1 cellular context compared by ENCODE assay signal in the genomic region with DNA sequence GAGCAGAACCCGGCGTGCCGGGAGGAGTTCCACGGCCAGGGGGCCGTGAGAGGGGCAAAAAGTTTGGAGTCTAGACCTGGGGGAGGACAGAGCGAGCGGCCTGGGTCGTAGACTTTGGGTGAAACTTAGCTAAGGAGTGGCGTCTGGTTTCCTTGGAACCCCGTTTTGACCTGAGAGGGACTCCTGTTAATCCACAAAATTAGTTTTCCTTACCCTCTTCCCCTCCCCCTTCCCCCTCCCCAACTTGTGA.
TF ChIP-seq lines count a peak whose summit lies in the region.

No MANE protein-coding gene starts in this region.

TF ChIP-seq in IMR-90, 13 proteins besides CTCF, POLR2A, EP300 and RAD21 (continued from another document):
- TF ChIP-seq CHD1 (IDR thresholded peaks at IDR 0.05; ENCODE audit: low read depth, low read length) (no peak), CEBPB (IDR thresholded peaks at IDR 0.05; ENCODE audit: low read depth, low read length) (no peak), BHLHE40 (IDR thresholded peaks at IDR 0.05; ENCODE audit: low read depth, low read length) (no peak), RFX5 (IDR thresholded peaks at IDR 0.05; ENCODE audit: low read depth, low read length) (no peak), FOS (IDR thresholded peaks at IDR 0.05; ENCODE audit: low read depth, low read length) (no peak), RCOR1 (IDR thresholded peaks at IDR 0.05; ENCODE audit: insufficient replicate concordance, low read length) (no peak), SMC3 (IDR thresholded peaks at IDR 0.05; ENCODE audit: low read depth, low read length) (no peak), MAFK (IDR thresholded peaks at IDR 0.05; ENCODE audit: low read depth, low read length) (no peak)
TF ChIP-seq in IMR-90: peak in this region for 0.
